ENCODE assay signal across 1 cellular context in genomic region chr19:17415107-17415506, GRCh38.
A peak's percentile ranks its signal among the peaks of the same experiment; 100 is the strongest.
TF ChIP-seq lines count a peak whose summit lies in the region.

No MANE protein-coding gene starts in this region.

TF ChIP-seq in H1, 55 proteins besides CTCF, POLR2A, EP300 and RAD21:
- TF ChIP-seq CREB1 (IDR thresholded peaks at IDR 0.05): peak; percentile 31; the same call in 1 of the 2 replicates
- no peak for TF ChIP-seq CHD7 (IDR thresholded peaks at IDR 0.05; ENCODE audit: insufficient replicate concordance, low read length)
- no peak for TF ChIP-seq PHF8 (conservative IDR thresholded peaks at IDR 0.05; ENCODE audit: low read depth, low read length)
- TF ChIP-seq FOSL1 (IDR thresholded peaks at IDR 0.05; ENCODE audit: insufficient read depth, low read depth, low read length): no peak
- peak; percentile 77 for TF ChIP-seq NANOG (IDR thresholded peaks at IDR 0.05; ENCODE audit: insufficient read depth, low read depth, low read length, poor library complexity, severe bottlenecking)
- TF ChIP-seq TCF12 (IDR thresholded peaks at IDR 0.05; ENCODE audit: low read depth, low read length): peak; percentile 92
- TF ChIP-seq ASH2L (IDR thresholded peaks at IDR 0.05; ENCODE audit: low read length): peak; percentile 19
- no peak for TF ChIP-seq ZNF274 (IDR thresholded peaks at IDR 0.05; ENCODE audit: borderline replicate concordance, extremely low read depth, low read length)
- no peak for TF ChIP-seq SP4 (IDR thresholded peaks at IDR 0.05; ENCODE audit: low read length)
- TF ChIP-seq SP1 (IDR thresholded peaks at IDR 0.05; ENCODE audit: low read depth, low read length): peak; percentile 77
- no peak for TF ChIP-seq RFX5 (IDR thresholded peaks at IDR 0.05; ENCODE audit: borderline replicate concordance, low read depth, low read length)
- TF ChIP-seq TBP (IDR thresholded peaks at IDR 0.05; ENCODE audit: low read depth, low read length): 0 out of 2 replicates have a peak, but pooled peaks have one; percentile 16
- TF ChIP-seq KDM4A (IDR thresholded peaks at IDR 0.05; ENCODE audit: low read depth, low read length, severe bottlenecking): no peak
- TF ChIP-seq SRF (IDR thresholded peaks at IDR 0.05; ENCODE audit: low read depth, low read length): no peak
- no peak for TF ChIP-seq BACH1 (IDR thresholded peaks at IDR 0.05; ENCODE audit: low read length)
- 0 out of 2 replicates have a peak, but pooled peaks have one; percentile 28 for TF ChIP-seq TAF1 (IDR thresholded peaks at IDR 0.05; ENCODE audit: low read depth, low read length)
